ENCODE assay signal across 23 cellular contexts in the genomic region with DNA sequence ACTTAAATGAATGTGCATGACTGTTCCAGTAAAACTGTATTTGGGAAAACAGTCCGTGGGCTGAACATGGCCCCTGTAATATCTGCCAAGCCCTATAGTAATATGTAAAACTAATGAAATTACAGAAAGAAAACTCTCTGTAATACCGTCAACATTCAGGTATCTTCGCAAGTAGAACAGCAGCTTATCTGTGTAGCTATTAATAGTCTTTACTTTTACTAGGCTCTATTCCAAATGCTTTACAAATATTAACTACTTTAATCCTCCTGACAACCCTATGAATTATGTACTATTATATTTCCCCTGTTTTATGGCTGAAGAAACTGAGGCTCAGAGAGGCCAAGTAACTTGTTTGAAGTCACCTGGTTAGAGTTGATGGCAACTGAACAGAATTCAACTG. TPM values are rescaled to one million over a fixed set of nuclear protein-coding genes. Genes with fewer than 3 reads are reported as not detected.
"Had no signal": no experiment of that assay in that cellular context is flagged by ENCODE, and none has a peak within 500 bp of the region (broad histone marks: within the 10 kb centered on the region; RNA-seq: fewer than 3 reads in every experiment).

No MANE protein-coding gene starts in this region.

- H3K79me2 ChIP-seq: hepatocyte, parathyroid adenoma had no signal

- H3K27me3 ChIP-seq: body of pancreas, cardiac muscle cell, hepatocyte, left lung, neutrophil, right lobe of liver, upper lobe of right lung had no signal

- H3K4me1 ChIP-seq: parathyroid adenoma, right lobe of liver had no signal

- H3K4me2 ChIP-seq: hepatocyte had no signal

- H3K36me3 ChIP-seq: cardiac muscle cell, left lung, neutrophil, right lobe of liver, upper lobe of right lung had no signal

- H3K4me3 ChIP-seq: body of pancreas, cardiac muscle cell, hepatocyte, left lung, right lobe of liver, SK-N-MC, skin epidermis, upper lobe of right lung had no signal

- H2AFZ ChIP-seq: hepatocyte, parathyroid adenoma had no signal

- H3K27ac ChIP-seq: cardiac muscle cell, hepatocyte, left lung, neutrophil, parathyroid adenoma, SK-N-MC, skin epidermis, upper lobe of right lung had no signal

- ATAC-seq: body of pancreas; left lung; right lobe of liver; stimulated activated naive B cell treated with anti-CD40 and anti-IgM and Interleukin-4, amounts not matched to agents 10 μg/mL and 1 μg/mL and 100 μg/mL, for 72 hours; T-helper 17 cell; upper lobe of right lung had no signal

- H3K9me3 ChIP-seq: body of pancreas, left lung, neutrophil, right lobe of liver, upper lobe of right lung had no signal

- DNase-seq: activated CD4-positive, alpha-beta memory T cell treated with anti-CD3 and anti-CD28 coated beads, Interleukin-2, amount 10 ng/mL, durations not matched to agents 7 days and 5 days; activated CD4-positive, alpha-beta T cell treated with anti-CD3 and anti-CD28 coated beads for 48 hours; activated effector memory CD4-positive, alpha-beta T cell treated with anti-CD3 and anti-CD28 coated beads, Interleukin-2, amount 50 U/mL, for 16 hours; activated naive CD4-positive, alpha-beta T cell treated with anti-CD3 and anti-CD28 coated beads, Interleukin-2, amount 10 ng/mL, durations not matched to agents 7 days and 5 days; amygdala; body of pancreas; immature natural killer cell; kidney glomerular epithelial cell; left lung; right lobe of liver; stimulated activated CD4-positive, alpha-beta T cell treated with anti-CD3 and anti-CD28 coated beads, Interleukin-15, amount 100 ng/mL, for 24 hours; stimulated activated CD4-positive, alpha-beta T cell treated with anti-CD3 and anti-CD28 coated beads, Interleukin-2, amount 100 ng/mL, for 48 hours; stimulated activated CD8-positive, alpha-beta memory T cell treated with anti-CD3 and anti-CD28 coated beads, Interleukin-4, amount 100 ng/mL, for 48 hours; stimulated activated naive B cell treated with anti-CD40 and anti-IgM and Interleukin-4, amounts not matched to agents 10 μg/mL and 1 μg/mL and 100 μg/mL, for 72 hours; SW 1271; T-helper 17 cell; upper lobe of right lung had no signal

RNA-seq across cellular contexts. Expression of a gene that starts 57.1 kb away (rescaled TPM):
- total RNA-seq: activated CD4-positive, alpha-beta memory T cell treated with anti-CD3 and anti-CD28 coated beads, Interleukin-2, amount 10 ng/mL, durations not matched to agents 7 days and 5 days; T-helper 17 cell had no signal
